8 cellular contexts compared by ENCODE assay signal in genomic region chr21:42496120-42496838, GRCh38.
DNase-seq lines count a peak whose midpoint lies in the region; ATAC-seq and TF ChIP-seq lines count a peak whose summit lies in the region.

Gene RSPH1, minus strand, starts transcription at chr21:42496224. Its CDS starts 38 bp downstream, at chr21:42496186.

- no peaks in the 10 kb centered on the region for H3K9me3 Mint-ChIP-seq in central memory CD8-positive, alpha-beta T cell

- H3K4me1 Mint-ChIP-seq in central memory CD8-positive, alpha-beta T cell = peaks cover 19% of the 10 kb centered on the region

- ATAC-seq in GM19025 (IDR thresholded peaks at IDR 0.05; ENCODE audit: low read depth, unreplicated experiment) (peak; percentile 99), HG03280 (IDR thresholded peaks at IDR 0.05; ENCODE audit: unreplicated experiment) (peak; percentile 97)
- ATAC-seq in central memory CD8-positive, alpha-beta T cell (replicated peaks; ENCODE audit: extremely low read depth, poor library complexity, severe bottlenecking) = peak; percentile 97

- peak within 1 kb of the TSS; percentile 97 for H3K27ac Mint-ChIP-seq in central memory CD8-positive, alpha-beta T cell (ENCODE audit: low read depth)

- DNase-seq in AG09319 (ENCODE audit: extremely low read depth, low read depth) (peak; percentile 94), NCI-H345 (lab: John Stamatoyannopoulos, UW) (peak; percentile 100), inferior parietal cortex (ENCODE audit: extremely low spot score) (peak; percentile 99), smooth muscle cell of the brain vasculature (ENCODE audit: low read depth, low spot score) (peak; percentile 91)
- peak; percentile 96 to 99 (median 98) for DNase-seq in activated CD4-positive, CD25-positive, alpha-beta regulatory T cell (lab: John Stamatoyannopoulos, UW)
- peak; percentile 98 for DNase-seq in central memory CD8-positive, alpha-beta T cell (ENCODE audit: low spot score in 2 of 2)

- H3K4me3 Mint-ChIP-seq in central memory CD8-positive, alpha-beta T cell = peak within 1 kb of the TSS; percentile 80

- H3K27me3 Mint-ChIP-seq in central memory CD8-positive, alpha-beta T cell = no peaks in the 10 kb centered on the region

- no peak; the same call in none of the 2 replicates for TF ChIP-seq CTCF in AG09319 (IDR thresholded peaks at IDR 0.05; ENCODE audit: low read depth, low read length)

- peaks cover 7% of the 10 kb centered on the region for H3K36me3 Mint-ChIP-seq in central memory CD8-positive, alpha-beta T cell (ENCODE audit: insufficient read depth)

Comparison
In these comparisons a context has a peak if more than half of its experiments do, and no peak if none do; other contexts are left out.
1. Peak in every context shown above with its lines: DNase-seq and ATAC-seq.